8 cellular contexts compared by ENCODE assay signal in genomic region chr4:143375326-143376073, GRCh38. TPM values are rescaled to one million over a fixed set of nuclear protein-coding genes. Genes with fewer than 3 reads are reported as not detected.
DNase-seq lines count a peak whose midpoint lies in the region; ATAC-seq and TF ChIP-seq lines count a peak whose summit lies in the region.

No MANE protein-coding gene starts in this region.

- peak in 12 of 14 donors; percentile 15 to 72 (median 52) for DNase-seq in C1 segment of cervical spinal cord (lab: John Stamatoyannopoulos, UW)
- peak; percentile 60 for DNase-seq in RPMI8226
- no peak for DNase-seq in foreskin keratinocyte
- no peak for DNase-seq in retinal pigment epithelial cell (ENCODE audit: low read depth)
- no peak for DNase-seq in effector CD8-positive, alpha-beta T cell (lab: John Stamatoyannopoulos, UW)
- no peak for DNase-seq in NOMO-1 treated with dmso at 0.1 percent for 144 hours (lab: John Stamatoyannopoulos, UW; ENCODE audit: unreplicated experiment)

- TF ChIP-seq CTCF in foreskin keratinocyte (conservative IDR thresholded peaks at IDR 0.05) (peak; percentile 56), retinal pigment epithelial cell (conservative IDR thresholded peaks at IDR 0.05; ENCODE audit: low read depth, low read length) (peak; percentile 61)

- no peak overlapping the region for H3K4me3 ChIP-seq in retinal pigment epithelial cell (ENCODE audit: low read length)

- no peaks in the 10 kb centered on the region for H3K27me3 ChIP-seq in foreskin keratinocyte

- H3K4me1 ChIP-seq in foreskin keratinocyte, result no peaks in the 10 kb centered on the region

- ATAC-seq in GM18508 (IDR thresholded peaks at IDR 0.05; ENCODE audit: insufficient read depth, unreplicated experiment) (peak; percentile 29), HG02943 (IDR thresholded peaks at IDR 0.05; ENCODE audit: low read depth, unreplicated experiment) (peak; percentile 43), foreskin keratinocyte (peak; percentile 81)

- H3K27ac ChIP-seq in foreskin keratinocyte, result no peak overlapping the region

RNA-seq across cellular contexts. Expression of gene GAB1, which starts 38.8 kb away (rescaled TPM):
- 10.4 and 12.8 TPM in 2 replicates for total RNA-seq in foreskin keratinocyte
- 1.3 and 1.8 TPM in 2 replicates for polyA plus RNA-seq in foreskin keratinocyte

Comparison
In these comparisons a context has a peak if more than half of its experiments do, and no peak if none do; other contexts are left out.
1. DNase-seq: peak in C1 segment of cervical spinal cord (12 of 14) and RPMI8226 (single experiment); none in foreskin keratinocyte (0 of 2), retinal pigment epithelial cell (single experiment), effector CD8-positive, alpha-beta T cell (single experiment) and NOMO-1 treated with dmso at 0.1 percent for 144 hours (single experiment).
2. ATAC-seq: peak in every context shown above with its lines; median percentile 81 in foreskin keratinocyte; 43 in HG02943; 29 in GM18508.